15 cellular contexts compared by ENCODE assay signal in genomic region chr2:224944707-224945106, GRCh38.
A peak's percentile ranks its signal among the peaks of the same experiment; 100 is the strongest.
DNase-seq lines count a peak whose midpoint lies in the region; ATAC-seq, FAIRE-seq and TF ChIP-seq lines count a peak whose summit lies in the region.
"Had no signal": no experiment of that assay in that cellular context is flagged by ENCODE, and none has a peak within 500 bp of the region (broad histone marks: within the 10 kb centered on the region; RNA-seq: fewer than 3 reads in every experiment).

No MANE protein-coding gene starts in this region.

- H2AFZ ChIP-seq in endothelial cell of umbilical vein (ENCODE audit: low read depth, low read length): no peak overlapping the region

- H3K4me2 ChIP-seq in endothelial cell of umbilical vein (ENCODE audit: insufficient read depth, low read length): peak overlapping the region; percentile 100

- CTCF ChIA-PET in endothelial cell of umbilical vein (lab: Charles Lee): no interaction called here

- peak overlapping the region; percentile 89 for H3K4me3 Mint-ChIP-seq in activated T-cell treated with anti-CD3 and anti-CD28 coated beads, Interleukin-2, amount 50 U/mL, for 24 hours

- TF ChIP-seq CTCF in endothelial cell of umbilical vein (IDR thresholded peaks at IDR 0.05; ENCODE audit: extremely low read depth in 1 of 2, insufficient read depth in 1 of 2, low read depth in 1 of 2, low read length in 2 of 2): no peak
- no peak for TF ChIP-seq CTCF in stomach (IDR thresholded peaks at IDR 0.05)
- no peak for TF ChIP-seq CTCF in gastroesophageal sphincter (IDR thresholded peaks at IDR 0.05)

- H3K27me3 ChIP-seq in endothelial cell of umbilical vein (ENCODE audit: control insufficient read depth in 2 of 2, insufficient read depth in 2 of 2, low read length in 2 of 2) (no peaks in the 10 kb centered on the region), stomach (no peaks in the 10 kb centered on the region), gastroesophageal sphincter (no peaks in the 10 kb centered on the region)
- H3K27me3 ChIP-seq: ovary had no signal

- POLR2A ChIA-PET in endothelial cell of umbilical vein (lab: Charles Lee): no interaction called here

- H3K27ac Mint-ChIP-seq in activated T-cell treated with anti-CD3 and anti-CD28 coated beads, Interleukin-2, amount 50 U/mL, for 24 hours: peak overlapping the region; percentile 94

- peaks cover 56% of the 10 kb centered on the region for H3K36me3 Mint-ChIP-seq in activated T-cell treated with anti-CD3 and anti-CD28 coated beads, Interleukin-2, amount 50 U/mL, for 24 hours (ENCODE audit: low read depth)

- ATAC-seq in gastroesophageal sphincter: no peak
- ATAC-seq: K562 had no signal

- H3K4me1 ChIP-seq in endothelial cell of umbilical vein (ENCODE audit: control insufficient read depth, extremely low read depth, insufficient read depth, low read length) (peaks cover 69% of the 10 kb centered on the region), stomach (peaks cover 0 to 4% (median 0%) of the 10 kb centered on the region in 4 donors), gastroesophageal sphincter (no peaks in the 10 kb centered on the region)

- H3K79me2 ChIP-seq in endothelial cell of umbilical vein (ENCODE audit: control insufficient read depth, insufficient read depth, low read length): peaks cover 65% of the 10 kb centered on the region

- BruUV-seq in endothelial cell of umbilical vein (replicated peaks; lab: Mats Ljungman, UMichigan): no TSS peak

- no peak overlapping the region for H3K27ac ChIP-seq in endothelial cell of umbilical vein (ENCODE audit: insufficient read depth, low read depth, low read length)
- peak overlapping the region in 3 of 5 donors; percentile 28 to 66 (median 47) for H3K27ac ChIP-seq in stomach
- no peak overlapping the region for H3K27ac ChIP-seq in gastroesophageal sphincter
- H3K27ac ChIP-seq: ovary had no signal

- no peaks in the 10 kb centered on the region for H3K9me1 ChIP-seq in endothelial cell of umbilical vein (replicated peaks; ENCODE audit: control insufficient read depth, extremely low read depth, insufficient read depth, low read length)

- no peak for FAIRE-seq in endothelial cell of umbilical vein (lab: Jason Lieb, UNC)
- FAIRE-seq: K562, TTC549 had no signal

- TF ChIP-seq EP300 in stomach (IDR thresholded peaks at IDR 0.05) (no peak), gastroesophageal sphincter (IDR thresholded peaks at IDR 0.05) (no peak)

- intact Hi-C loops in endothelial cell of umbilical vein (cut with micrococcal nuclease) (loop anchor here (10.0 kb wide), 1 partner anchor 1000 kb away; the partner anchor contains the start of gene WDFY1), stomach (cut with DNase I; ENCODE audit: low total_unique reads) (no loop called here)

- H3K4me3 ChIP-seq in endothelial cell of umbilical vein (replicated peaks in 1 of 3; ENCODE audit: insufficient read depth in 1 of 3, low read depth in 1 of 3, low read length in 3 of 3) (no peak overlapping the region), stomach (peak overlapping the region in 1 of 4 donors; percentile 5), gastroesophageal sphincter (no peak overlapping the region)
- H3K4me3 ChIP-seq: K562, ovary had no signal

- no peaks in the 10 kb centered on the region for H3K9me3 ChIP-seq in endothelial cell of umbilical vein (replicated peaks; ENCODE audit: control insufficient read depth, insufficient read depth, low read length)
- no peaks in the 10 kb centered on the region for H3K9me3 ChIP-seq in stomach
- no peaks in the 10 kb centered on the region for H3K9me3 ChIP-seq in gastroesophageal sphincter
- H3K9me3 ChIP-seq: ovary had no signal

- WGBS in stomach, 5 donors: 76 to 81% (median 77%) methylated on average over 8 of the region's 8 CpGs
- WGBS in gastroesophageal sphincter (ENCODE audit: low coverage in 1 of 2), 2 donors: 69 to 73% methylated on average over 8 of the region's 8 CpGs

- no peaks in the 10 kb centered on the region for H3K27me3 Mint-ChIP-seq in activated T-cell treated with anti-CD3 and anti-CD28 coated beads, Interleukin-2, amount 50 U/mL, for 24 hours

- no peaks in the 10 kb centered on the region for H3K36me3 ChIP-seq in endothelial cell of umbilical vein (ENCODE audit: control insufficient read depth in 2 of 2, extremely low read depth in 1 of 2, insufficient read depth in 2 of 2, low read length in 2 of 2)
- H3K36me3 ChIP-seq in stomach: no peaks in the 10 kb centered on the region
- H3K36me3 ChIP-seq in gastroesophageal sphincter: no peaks in the 10 kb centered on the region
- H3K36me3 ChIP-seq: ovary had no signal

- TF ChIP-seq POLR2A in endothelial cell of umbilical vein (IDR thresholded peaks at IDR 0.05; ENCODE audit: low read depth, low read length) (no peak), stomach (IDR thresholded peaks at IDR 0.05) (no peak), gastroesophageal sphincter (IDR thresholded peaks at IDR 0.05) (no peak)

- H4K20me1 ChIP-seq in endothelial cell of umbilical vein (replicated peaks; ENCODE audit: control insufficient read depth, extremely low read depth, insufficient read depth, low read length): no peaks in the 10 kb centered on the region

- peaks cover 66% of the 10 kb centered on the region for H3K4me1 Mint-ChIP-seq in activated T-cell treated with anti-CD3 and anti-CD28 coated beads, Interleukin-2, amount 50 U/mL, for 24 hours (ENCODE audit: low read depth)

- no peaks in the 10 kb centered on the region for H3K9me3 Mint-ChIP-seq in activated T-cell treated with anti-CD3 and anti-CD28 coated beads, Interleukin-2, amount 50 U/mL, for 24 hours

- DNase-seq in activated T-cell treated with anti-CD3 and anti-CD28 coated beads, Interleukin-2, amount 50 U/mL, for 24 hours: no peak
- no peak for DNase-seq in activated T-cell treated with anti-CD3 and anti-CD28 coated beads, Interleukin-2, amount 50 U/mL, for 48 hours
- DNase-seq in SK-N-DZ (ENCODE audit: low spot score): peak; percentile 84
- DNase-seq in endothelial cell of umbilical vein (ENCODE audit: low read depth, low spot score): no peak
- DNase-seq in stomach: no peak
- no peak for DNase-seq in SW 1271 (lab: John Stamatoyannopoulos, UW)
- no peak for DNase-seq in activated CD8-positive, alpha-beta memory T cell treated with anti-CD3 and anti-CD28 coated beads for 24 hours
- DNase-seq: DND-41; head of caudate nucleus; NCI-H2171; ovary; stimulated activated CD4-positive, alpha-beta T cell treated with anti-CD3 and anti-CD28 coated beads, Interleukin-4, amount 100 ng/mL, for 1 hour had no signal

- dilution Hi-C loops in endothelial cell of umbilical vein (cut with MboI; ENCODE audit: extremely low pct_ligation_motif_present, low sequenced_read_pairs): no loop called here

- no peak overlapping the region for H3K9ac ChIP-seq in endothelial cell of umbilical vein (replicated peaks; ENCODE audit: extremely low read depth, insufficient read depth, low read length)

TF ChIP-seq in endothelial cell of umbilical vein, 7 proteins besides CTCF, POLR2A, EP300 and RAD21:
- TF ChIP-seq FOS (IDR thresholded peaks at IDR 0.05; ENCODE audit: borderline replicate concordance, insufficient read depth, low read length) (no peak), POLR2AphosphoS5 (IDR thresholded peaks at IDR 0.05; ENCODE audit: insufficient read depth, low read depth, low read length) (no peak), GATA2 (IDR thresholded peaks at IDR 0.05; ENCODE audit: insufficient read depth, insufficient read length, low read depth, low read length) (no peak), EZH2 (IDR thresholded peaks at IDR 0.05; ENCODE audit: borderline replicate concordance, low read depth, low read length, severe bottlenecking) (no peak), MYC (IDR thresholded peaks at IDR 0.05; ENCODE audit: low read depth, low read length) (no peak), MAX (IDR thresholded peaks at IDR 0.05; ENCODE audit: insufficient read depth, insufficient read length) (no peak), JUN (IDR thresholded peaks at IDR 0.05; ENCODE audit: borderline replicate concordance, insufficient read depth, insufficient read length, low read depth) (no peak)
TF ChIP-seq in endothelial cell of umbilical vein: peak in this region for 0.

Comparison
In these comparisons a context has a peak if more than half of its experiments do, and no peak if none do; other contexts are left out.
1. H3K27ac ChIP-seq: peak in stomach (3 of 5); none in endothelial cell of umbilical vein (single experiment) and gastroesophageal sphincter (0 of 4).